Comparison of ENCODE assay signal across 37 cellular contexts in the genomic region with DNA sequence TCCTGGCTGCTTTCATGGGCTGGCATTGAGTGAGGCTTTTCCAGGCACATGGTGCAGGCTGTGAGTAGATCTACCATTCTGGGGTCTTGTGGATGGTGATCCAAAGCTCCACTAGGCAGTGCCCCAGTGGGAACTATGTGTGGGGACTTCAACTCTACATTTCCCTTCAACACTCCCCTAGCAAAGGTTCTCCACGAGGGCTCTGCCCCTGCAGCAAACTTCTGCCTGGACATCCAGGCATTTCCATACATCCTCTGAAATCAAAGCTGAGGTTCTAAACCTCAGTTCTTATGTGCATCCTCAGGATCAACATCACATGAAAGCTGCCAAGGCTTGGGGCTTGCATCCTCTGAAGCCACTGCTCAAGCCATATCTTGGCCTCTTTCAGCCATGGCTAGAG.
"Had no signal": no experiment of that assay in that cellular context is flagged by ENCODE, and none has a peak within 500 bp of the region (broad histone marks: within the 10 kb centered on the region; RNA-seq: fewer than 3 reads in every experiment).

No MANE protein-coding gene starts in this region.

- H3K27ac Mint-ChIP-seq: activated naive CD4-positive, alpha-beta T cell treated with anti-CD3 and anti-CD28 coated beads for 36 hours; activated naive CD4-positive, alpha-beta T cell treated with anti-CD3 and anti-CD28 coated beads, Interleukin-2, amount 10 ng/mL, durations not matched to agents 7 days and 5 days; activated naive CD4-positive, alpha-beta T cell treated with anti-CD3 and anti-CD28 coated beads, Interleukin-2, amount 50 U/mL, for 72 hours; activated naive CD8-positive, alpha-beta T cell; activated naive CD8-positive, alpha-beta T cell treated with anti-CD3 and anti-CD28 coated beads, Interleukin-2, amount 10 ng/mL, durations not matched to agents 7 days and 5 days; activated T-cell treated with anti-CD3 and anti-CD28 coated beads, Interleukin-2, amount 50 U/mL, for 24 hours; activated T-cell treated with anti-CD3 and anti-CD28 coated beads, Interleukin-2, amount 50 U/mL, for 72 hours; activated T-helper 1 cell treated with anti-CD3 and anti-CD28 coated beads, Interleukin-12 subunit alpha, Interleukin-12 subunit beta, Interleukin-2, Interleukin-4 antibody, amounts not matched to agents 30 ng/mL and 10 ng/mL and 1 ng/mL, durations not matched to agents 14 hours and 24 hours and 36 hours; activated T-helper 17 cell treated with anti-CD3 and anti-CD28 coated beads, Interleukin-2, amount 50 U/mL, for 72 hours; activated T-helper 2 cell treated with anti-CD3 and anti-CD28 coated beads, Interferon-gamma antibody, Interleukin-2, Interleukin-4, amounts not matched to agents 10 μg/mL and 5 μg/mL and 100 μg/mL, durations not matched to agents 14 hours and 24 hours and 36 hours; brain had no signal

- H3K4me1 Mint-ChIP-seq: activated naive CD4-positive, alpha-beta T cell treated with anti-CD3 and anti-CD28 coated beads, Interleukin-2, amount 10 ng/mL, durations not matched to agents 7 days and 5 days; activated T-helper 17 cell treated with anti-CD3 and anti-CD28 coated beads, Interleukin-2, amount 50 U/mL, for 72 hours; brain; central memory CD8-positive, alpha-beta T cell had no signal

- H3K27ac ChIP-seq: adrenal gland, ascending aorta, body of pancreas, brain microvascular endothelial cell, breast epithelium, cardiac muscle cell had no signal

- H3K27me3 ChIP-seq: adrenal gland, ascending aorta, body of pancreas, brain microvascular endothelial cell, breast epithelium, cardiac muscle cell had no signal

- H3K4me1 ChIP-seq: adrenal gland, ascending aorta, breast epithelium had no signal

- H3K27me3 Mint-ChIP-seq: activated naive CD4-positive, alpha-beta T cell treated with anti-CD3 and anti-CD28 coated beads, Interleukin-2, amount 10 ng/mL, durations not matched to agents 7 days and 5 days; activated naive CD4-positive, alpha-beta T cell treated with anti-CD3 and anti-CD28 coated beads, Interleukin-2, amount 50 U/mL, for 24 hours; activated naive CD8-positive, alpha-beta T cell; activated naive CD8-positive, alpha-beta T cell treated with anti-CD3 and anti-CD28 coated beads for 36 hours; activated naive CD8-positive, alpha-beta T cell treated with anti-CD3 and anti-CD28 coated beads, Interleukin-2, amount 10 ng/mL, durations not matched to agents 7 days and 5 days; activated T-helper 17 cell treated with anti-CD3 and anti-CD28 coated beads, Interleukin-2, amount 50 U/mL, for 72 hours; brain had no signal

- H3K4me3 Mint-ChIP-seq: activated naive CD4-positive, alpha-beta T cell treated with anti-CD3 and anti-CD28 coated beads for 36 hours; activated naive CD4-positive, alpha-beta T cell treated with anti-CD3 and anti-CD28 coated beads, Interleukin-2, amount 10 ng/mL, durations not matched to agents 7 days and 5 days; activated naive CD4-positive, alpha-beta T cell treated with anti-CD3 and anti-CD28 coated beads, Interleukin-2, amount 50 U/mL, for 24 hours; activated naive CD8-positive, alpha-beta T cell; activated naive CD8-positive, alpha-beta T cell treated with anti-CD3 and anti-CD28 coated beads for 36 hours; activated naive CD8-positive, alpha-beta T cell treated with anti-CD3 and anti-CD28 coated beads, Interleukin-2, amount 10 ng/mL, durations not matched to agents 7 days and 5 days; activated naive CD8-positive, alpha-beta T cell treated with anti-CD3 and anti-CD28 coated beads, Interleukin-2, amount 50 U/mL, for 24 hours; activated T-cell treated with anti-CD3 and anti-CD28 coated beads, Interleukin-2, amount 50 U/mL, for 24 hours; activated T-cell treated with anti-CD3 and anti-CD28 coated beads, Interleukin-2, amount 50 U/mL, for 4 hours; activated T-cell treated with anti-CD3 and anti-CD28 coated beads, Interleukin-2, amount 50 U/mL, for 72 hours; activated T-helper 1 cell treated with anti-CD3 and anti-CD28 coated beads, Interleukin-12 subunit alpha, Interleukin-12 subunit beta, Interleukin-2, Interleukin-4 antibody, amounts not matched to agents 30 ng/mL and 10 ng/mL and 1 ng/mL, durations not matched to agents 14 hours and 24 hours and 36 hours; activated T-helper 17 cell treated with anti-CD3 and anti-CD28 coated beads, Interleukin-2, amount 50 U/mL, for 72 hours; brain; central memory CD8-positive, alpha-beta T cell had no signal

- H3K36me3 Mint-ChIP-seq: brain had no signal

- DNase-seq: activated effector memory CD4-positive, alpha-beta T cell treated with anti-CD3 and anti-CD28 coated beads, Interleukin-2, amount 50 U/mL, for 16 hours; activated effector memory CD4-positive, alpha-beta T cell treated with Interleukin-2 at 50 U/mL for 16 hours; activated gamma-delta T cell; activated gamma-delta T cell treated with Interleukin-2 at 50 U/mL for 16 hours; activated naive CD4-positive, alpha-beta T cell; activated naive CD4-positive, alpha-beta T cell treated with anti-CD3 and anti-CD28 coated beads for 36 hours; activated naive CD4-positive, alpha-beta T cell treated with anti-CD3 and anti-CD28 coated beads, Interleukin-2, amount 10 ng/mL, durations not matched to agents 7 days and 5 days; activated naive CD4-positive, alpha-beta T cell treated with anti-CD3 and anti-CD28 coated beads, Interleukin-2, amount 50 U/mL, for 16 hours; activated naive CD4-positive, alpha-beta T cell treated with Interleukin-2 at 50 U/mL for 16 hours; activated naive CD8-positive, alpha-beta T cell treated with anti-CD3 and anti-CD28 coated beads for 36 hours; activated naive CD8-positive, alpha-beta T cell treated with anti-CD3 and anti-CD28 coated beads, Interleukin-2, amount 10 ng/mL, durations not matched to agents 7 days and 5 days; activated naive CD8-positive, alpha-beta T cell treated with anti-CD3 and anti-CD28 coated beads, Interleukin-2, amount 50 U/mL, for 24 hours; activated T-cell treated with anti-CD3 and anti-CD28 coated beads, Interleukin-2, amount 50 U/mL, for 24 hours; activated T-cell treated with anti-CD3 and anti-CD28 coated beads, Interleukin-2, amount 50 U/mL, for 4 hours; activated T-cell treated with anti-CD3 and anti-CD28 coated beads, Interleukin-2, amount 50 U/mL, for 48 hours; activated T-cell treated with anti-CD3 and anti-CD28 coated beads, Interleukin-2, amount 50 U/mL, for 72 hours; adrenal gland; amniotic stem cell; amygdala; anterior cingulate cortex; aorta; body of pancreas; brain microvascular endothelial cell; caudate nucleus; central memory CD4-positive, alpha-beta T cell; cerebellar nuclear complex had no signal

- H3K4me3 ChIP-seq: adrenal gland, ascending aorta, body of pancreas, breast epithelium, cardiac muscle cell had no signal

- H3K36me3 ChIP-seq: adrenal gland, ascending aorta, brain microvascular endothelial cell, breast epithelium, cardiac muscle cell had no signal

- ATAC-seq: activated naive CD4-positive, alpha-beta T cell treated with anti-CD3 and anti-CD28 coated beads, Interleukin-2, amount 50 U/mL, for 72 hours; activated naive CD8-positive, alpha-beta T cell treated with anti-CD3 and anti-CD28 coated beads, Interleukin-2, amount 50 U/mL, for 24 hours; activated T-cell treated with anti-CD3 and anti-CD28 coated beads, Interleukin-2, amount 50 U/mL, for 4 hours; activated T-cell treated with anti-CD3 and anti-CD28 coated beads, Interleukin-2, amount 50 U/mL, for 72 hours; activated T-helper 17 cell treated with anti-CD3 and anti-CD28 coated beads, Interleukin-2, amount 50 U/mL, for 72 hours; body of pancreas had no signal
